In the genomic region with DNA sequence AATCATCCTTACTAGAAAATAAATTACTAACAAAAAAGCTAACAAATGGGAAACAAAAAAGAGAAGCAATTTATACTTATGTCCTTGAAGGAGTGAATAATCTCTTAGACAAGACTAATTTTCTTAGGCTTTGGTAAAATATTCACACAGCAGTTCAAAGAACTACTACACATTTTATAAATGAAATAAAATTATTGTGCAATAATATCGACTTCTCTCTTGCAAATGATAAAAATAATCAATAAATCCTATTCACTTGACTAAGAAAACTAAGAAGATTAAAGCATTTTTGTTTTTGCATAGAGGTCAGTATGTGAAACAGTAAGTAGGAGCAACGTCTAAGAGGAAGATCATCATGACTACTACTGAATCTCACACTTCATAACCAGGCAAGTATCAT, we compare ENCODE assay signal across 11 cellular contexts.
"Had no signal": no experiment of that assay in that cellular context is flagged by ENCODE, and none has a peak within 500 bp of the region (broad histone marks: within the 10 kb centered on the region; RNA-seq: fewer than 3 reads in every experiment).

No MANE protein-coding gene starts in this region.

- H3K4me1 ChIP-seq: HAP-1 had no signal

- H3K9ac ChIP-seq: GM23248 had no signal

- H3K4me2 ChIP-seq: GM23338 had no signal

- DNase-seq: GM23248, GOT3, H7, H9, HCEC 1CT, HFFc6 had no signal

- H3K36me3 ChIP-seq: HAP-1 had no signal

- H3K9me3 ChIP-seq: HAP-1 had no signal

- ATAC-seq: GM23338, HCT116 had no signal

- H3K27ac ChIP-seq: GM23248 had no signal

- FAIRE-seq: H1, H54 had no signal

- H2AFZ ChIP-seq: GM23248, GM23338 had no signal

- H3K4me3 ChIP-seq: GM23248, GM23338, HAP-1 had no signal
